Comparison of ENCODE assay signal across 20 cellular contexts in genomic region chr3:50563867-50564266, GRCh38.
"Had no signal": no experiment of that assay in that cellular context is flagged by ENCODE, and none has a peak within 500 bp of the region (broad histone marks: within the 10 kb centered on the region; RNA-seq: fewer than 3 reads in every experiment).

No MANE protein-coding gene starts in this region.

- H3K27me3 ChIP-seq: ascending aorta, brain microvascular endothelial cell, colonic mucosa, dorsolateral prefrontal cortex, hepatocyte, left lung, right lobe of liver, transverse colon had no signal

- H3K4me1 ChIP-seq: colonic mucosa had no signal

- H3K4me3 ChIP-seq: ascending aorta, colonic mucosa, dorsolateral prefrontal cortex, hepatocyte, left lung, right lobe of liver, skin epidermis, transverse colon had no signal

- H3K9me3 ChIP-seq: ascending aorta, colonic mucosa, left lung, right lobe of liver, transverse colon had no signal

- H3K36me3 ChIP-seq: ascending aorta, brain microvascular endothelial cell, colonic mucosa, left lung, right lobe of liver, transverse colon had no signal

- H3K27ac ChIP-seq: ascending aorta, brain microvascular endothelial cell, colonic mucosa, hepatocyte, left lung, parathyroid adenoma, right lobe of liver, transverse colon had no signal

- DNase-seq: activated CD4-positive, alpha-beta memory T cell treated with anti-CD3 and anti-CD28 coated beads for 36 hours; activated CD4-positive, alpha-beta T cell treated with anti-CD3 and anti-CD28 coated beads for 48 hours; activated CD8-positive, alpha-beta memory T cell treated with anti-CD3 and anti-CD28 coated beads, Interleukin-2, amount 10 ng/mL, durations not matched to agents 7 days and 5 days; activated effector memory CD4-positive, alpha-beta T cell treated with anti-CD3 and anti-CD28 coated beads, Interleukin-2, amount 50 U/mL, for 16 hours; activated naive CD4-positive, alpha-beta T cell treated with anti-CD3 and anti-CD28 coated beads, Interleukin-2, amount 50 U/mL, for 16 hours; activated T-cell treated with anti-CD3 and anti-CD28 coated beads for 4 hours; brain microvascular endothelial cell; colonic mucosa; effector memory CD8-positive, alpha-beta T cell; glutamatergic neuron; kidney glomerular epithelial cell; left lung; right lobe of liver; stimulated activated CD4-positive, alpha-beta T cell treated with anti-CD3 and anti-CD28 coated beads, Interleukin-1b, Interleukin-23, amount 100 ng/mL, for 48 hours; transverse colon had no signal
